24 cellular contexts compared by ENCODE assay signal in genomic region chr20:19543114-19543513, GRCh38.
DNase-seq lines count a peak whose midpoint lies in the region; ATAC-seq and TF ChIP-seq lines count a peak whose summit lies in the region.
"Had no signal": no experiment of that assay in that cellular context is flagged by ENCODE, and none has a peak within 500 bp of the region (broad histone marks: within the 10 kb centered on the region; RNA-seq: fewer than 3 reads in every experiment).

No MANE protein-coding gene starts in this region.

- H3K9me3 ChIP-seq in Loucy (ENCODE audit: insufficient read depth, low read depth, low read length), result no peaks in the 10 kb centered on the region
- H3K9me3 ChIP-seq: A549, BLaER1 had no signal

- H3K27me3 Mint-ChIP-seq in activated naive CD4-positive, alpha-beta T cell treated with anti-CD3 and anti-CD28 coated beads, Interleukin-2, amount 10 ng/mL, durations not matched to agents 7 days and 5 days, result peaks cover 4% of the 10 kb centered on the region
- H3K27me3 Mint-ChIP-seq in activated CD8-positive, alpha-beta T cell treated with anti-CD3 and anti-CD28 coated beads for 36 hours, result no peaks in the 10 kb centered on the region
- no peaks in the 10 kb centered on the region for H3K27me3 Mint-ChIP-seq in naive thymus-derived CD8-positive, alpha-beta T cell

- no peak overlapping the region for H3K4me3 ChIP-seq in Loucy (ENCODE audit: low read length, poor library complexity, severe bottlenecking)
- H3K4me3 ChIP-seq: A549, BLaER1, GM12878, GM23338, SJCRH30 had no signal

- H3K79me2 ChIP-seq in Loucy (ENCODE audit: insufficient read depth, low read length), result no peaks in the 10 kb centered on the region

- TF ChIP-seq CTCF in Loucy (conservative IDR thresholded peaks at IDR 0.05; ENCODE audit: low read length), result no peak
- TF ChIP-seq CTCF in activated CD8-positive, alpha-beta T cell treated with anti-CD3 and anti-CD28 coated beads for 36 hours (IDR thresholded peaks at IDR 0.05), result no peak

- CTCF ChIA-PET in activated naive CD4-positive, alpha-beta T cell treated with anti-CD3 and anti-CD28 coated beads, Interleukin-2, amount 10 ng/mL, durations not matched to agents 7 days and 5 days (lab: Charles Lee), result no interaction called here
- CTCF ChIA-PET in activated CD8-positive, alpha-beta T cell treated with anti-CD3 and anti-CD28 coated beads for 36 hours (lab: Charles Lee), result no interaction called here

- H3K36me3 ChIP-seq in Loucy (ENCODE audit: insufficient read depth, low read length), result no peaks in the 10 kb centered on the region
- H3K36me3 ChIP-seq: BLaER1, SJCRH30 had no signal

- intact Hi-C loops in activated CD8-positive, alpha-beta T cell treated with anti-CD3 and anti-CD28 coated beads for 36 hours (cut with micrococcal nuclease), result no loop called here

- H3K27me3 ChIP-seq in Loucy (ENCODE audit: insufficient read depth, low read length, poor library complexity, severe bottlenecking), result no peaks in the 10 kb centered on the region
- H3K27me3 ChIP-seq: BLaER1, SJCRH30 had no signal

- DNase-seq in activated naive CD4-positive, alpha-beta T cell treated with anti-CD3 and anti-CD28 coated beads, Interleukin-2, amount 10 ng/mL, durations not matched to agents 7 days and 5 days, result no peak
- no peak for DNase-seq in activated naive CD4-positive, alpha-beta T cell treated with Interleukin-2 at 50 U/mL for 16 hours
- no peak for DNase-seq in activated CD8-positive, alpha-beta T cell treated with anti-CD3 and anti-CD28 coated beads for 36 hours
- peak in 2 of 10 donors; percentile 14 to 27 for DNase-seq in naive thymus-derived CD8-positive, alpha-beta T cell
- DNase-seq in caudate nucleus (lab: John Stamatoyannopoulos, UW), result no peak
- DNase-seq in cerebellum (ENCODE audit: low spot score), result no peak
- DNase-seq in NCI-H187 (lab: John Stamatoyannopoulos, UW), result no peak
- DNase-seq: CD4-positive, alpha-beta memory T cell; DMS53; EL; HCEC 1CT; KG1; NCI-H1048; NCI-H1436; NCI-H2029 treated with DMSO at 0.1 percent for 48 hours; NCI-H2171; NCI-H526; PC-3 had no signal

- peaks cover 45% of the 10 kb centered on the region for H3K4me1 ChIP-seq in Loucy (ENCODE audit: insufficient read depth, low read length, poor library complexity, severe bottlenecking)
- H3K4me1 ChIP-seq: A549, SJCRH30 had no signal

- no peaks in the 10 kb centered on the region for H3K36me3 Mint-ChIP-seq in activated naive CD4-positive, alpha-beta T cell treated with anti-CD3 and anti-CD28 coated beads, Interleukin-2, amount 10 ng/mL, durations not matched to agents 7 days and 5 days
- no peaks in the 10 kb centered on the region for H3K36me3 Mint-ChIP-seq in activated CD8-positive, alpha-beta T cell treated with anti-CD3 and anti-CD28 coated beads for 36 hours (ENCODE audit: low read depth)
- H3K36me3 Mint-ChIP-seq in naive thymus-derived CD8-positive, alpha-beta T cell, result no peaks in the 10 kb centered on the region
- H3K36me3 Mint-ChIP-seq: CD4-positive, alpha-beta memory T cell had no signal

- POLR2A ChIA-PET in activated CD8-positive, alpha-beta T cell treated with anti-CD3 and anti-CD28 coated beads for 36 hours (lab: Charles Lee), result no interaction called here
- POLR2A ChIA-PET in naive thymus-derived CD8-positive, alpha-beta T cell (lab: Charles Lee), result no interaction called here

- peaks cover 5% of the 10 kb centered on the region for H3K4me1 Mint-ChIP-seq in activated naive CD4-positive, alpha-beta T cell treated with anti-CD3 and anti-CD28 coated beads, Interleukin-2, amount 10 ng/mL, durations not matched to agents 7 days and 5 days
- H3K4me1 Mint-ChIP-seq in activated CD8-positive, alpha-beta T cell treated with anti-CD3 and anti-CD28 coated beads for 36 hours (ENCODE audit: low read depth), result peaks cover 17% of the 10 kb centered on the region
- peaks cover 5 to 23% (median 17%) of the 10 kb centered on the region in 4 donors for H3K4me1 Mint-ChIP-seq in naive thymus-derived CD8-positive, alpha-beta T cell
- H3K4me1 Mint-ChIP-seq: CD4-positive, alpha-beta memory T cell had no signal

- H3K9me3 Mint-ChIP-seq in activated naive CD4-positive, alpha-beta T cell treated with anti-CD3 and anti-CD28 coated beads, Interleukin-2, amount 10 ng/mL, durations not matched to agents 7 days and 5 days, result no peaks in the 10 kb centered on the region
- H3K9me3 Mint-ChIP-seq in activated CD8-positive, alpha-beta T cell treated with anti-CD3 and anti-CD28 coated beads for 36 hours, result no peaks in the 10 kb centered on the region
- no peaks in the 10 kb centered on the region for H3K9me3 Mint-ChIP-seq in naive thymus-derived CD8-positive, alpha-beta T cell
- H3K9me3 Mint-ChIP-seq: GM23338 had no signal

- H3K27ac Mint-ChIP-seq in activated naive CD4-positive, alpha-beta T cell treated with anti-CD3 and anti-CD28 coated beads, Interleukin-2, amount 10 ng/mL, durations not matched to agents 7 days and 5 days, result peak overlapping the region; percentile 13
- peak overlapping the region; percentile 37 for H3K27ac Mint-ChIP-seq in activated CD8-positive, alpha-beta T cell treated with anti-CD3 and anti-CD28 coated beads for 36 hours
- H3K27ac Mint-ChIP-seq in naive thymus-derived CD8-positive, alpha-beta T cell, result peak overlapping the region in 8 of 10 donors; percentile 36 to 85 (median 69)
- H3K27ac Mint-ChIP-seq: CD4-positive, alpha-beta memory T cell; GM23338 had no signal

- H3K9me2 ChIP-seq in Loucy (replicated peaks; ENCODE audit: low read depth, low read length), result no peaks in the 10 kb centered on the region

- no peak overlapping the region for H3K4me2 ChIP-seq in Loucy (ENCODE audit: low read depth, low read length, poor library complexity, severe bottlenecking)
- H3K4me2 ChIP-seq: A549, BLaER1, GM23338 had no signal

- H3F3A ChIP-seq in Loucy (ENCODE audit: low read depth), result no peaks in the 10 kb centered on the region

- no peak overlapping the region for H3K4me3 Mint-ChIP-seq in activated naive CD4-positive, alpha-beta T cell treated with anti-CD3 and anti-CD28 coated beads, Interleukin-2, amount 10 ng/mL, durations not matched to agents 7 days and 5 days
- H3K4me3 Mint-ChIP-seq in activated CD8-positive, alpha-beta T cell treated with anti-CD3 and anti-CD28 coated beads for 36 hours, result no peak overlapping the region
- peak overlapping the region in 5 of 10 donors; percentile 1 to 41 (median 31) for H3K4me3 Mint-ChIP-seq in naive thymus-derived CD8-positive, alpha-beta T cell
- H3K4me3 Mint-ChIP-seq: CD4-positive, alpha-beta memory T cell; GM23338 had no signal

- H3K9ac ChIP-seq in Loucy (ENCODE audit: low read depth, low read length, poor library complexity, severe bottlenecking), result no peak overlapping the region
- H3K9ac ChIP-seq: BLaER1 had no signal

- H3K27ac ChIP-seq in caudate nucleus (ENCODE audit: low read depth, low read length), result no peak overlapping the region
- H3K27ac ChIP-seq: A549, BLaER1, SJCRH30 had no signal

- ATAC-seq in activated CD8-positive, alpha-beta T cell treated with anti-CD3 and anti-CD28 coated beads for 36 hours, result peak; percentile 52
- peak; percentile 50 to 67 for ATAC-seq in naive thymus-derived CD8-positive, alpha-beta T cell
- ATAC-seq: A549, GM12878, GM23338, PC-3 had no signal

- no peaks in the 10 kb centered on the region for H4K20me1 ChIP-seq in Loucy (ENCODE audit: insufficient read depth, low read length, poor library complexity, severe bottlenecking)
- H4K20me1 ChIP-seq: BLaER1 had no signal

- H2AFZ ChIP-seq in Loucy (ENCODE audit: low read length), result peak overlapping the region; percentile 57
- H2AFZ ChIP-seq: GM23338 had no signal

Comparison
In these comparisons a context has a peak if more than half of its experiments do, and no peak if none do; other contexts are left out.
1. H3K27ac Mint-ChIP-seq: peak in every context shown above with its lines; median percentile 69 in naive thymus-derived CD8-positive, alpha-beta T cell; 37 in activated CD8-positive, alpha-beta T cell treated with anti-CD3 and anti-CD28 coated beads for 36 hours; 13 in activated naive CD4-positive, alpha-beta T cell treated with anti-CD3 and anti-CD28 coated beads, Interleukin-2, amount 10 ng/mL, durations not matched to agents 7 days and 5 days.